8 cellular contexts compared by ENCODE assay signal in the genomic region with DNA sequence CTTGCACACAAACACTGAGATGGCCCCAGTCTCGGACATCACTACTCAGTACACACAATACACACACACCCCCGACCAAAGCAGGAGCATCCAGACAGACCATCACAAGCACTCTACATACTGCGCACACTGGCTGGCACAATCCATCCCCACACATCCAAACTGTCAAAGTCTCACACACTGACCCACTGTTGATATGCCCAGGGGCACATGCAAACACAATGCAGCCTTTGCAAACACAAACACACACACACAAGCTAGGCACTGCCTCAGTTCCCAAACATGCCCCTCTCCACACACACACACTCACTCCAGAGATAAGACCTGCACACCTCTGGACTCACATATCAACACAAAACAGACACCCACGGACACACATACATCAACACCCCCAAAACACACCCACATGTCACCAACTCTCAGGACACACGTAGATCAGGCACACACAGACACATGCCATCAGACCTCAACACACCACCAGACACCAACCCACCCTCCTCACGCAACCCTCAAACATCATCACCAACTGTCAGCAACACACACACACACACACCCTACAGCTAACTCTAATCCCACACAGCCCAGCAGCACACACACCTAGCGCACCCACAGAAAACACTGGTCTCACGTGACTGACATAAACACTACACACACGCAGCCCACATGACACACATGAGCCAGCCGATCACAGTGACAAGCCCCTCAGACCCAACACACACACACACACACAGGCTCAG. TPM values are rescaled to one million over a fixed set of nuclear protein-coding genes. Genes with fewer than 3 reads are reported as not detected.
DNase-seq lines count a peak whose midpoint lies in the region; ATAC-seq and TF ChIP-seq lines count a peak whose summit lies in the region.

No MANE protein-coding gene starts in this region.

- no peak overlapping the region for H3K27ac Mint-ChIP-seq in CD4-positive, alpha-beta T cell
- H3K27ac Mint-ChIP-seq in immature natural killer cell: no peak overlapping the region

- peak overlapping the region; percentile 53 for H3K27ac ChIP-seq in CD4-positive, alpha-beta T cell (ENCODE audit: low read depth, low read length)
- H3K27ac ChIP-seq in thyroid gland: peak overlapping the region; percentile 97 to 100 (median 98)

- POLR2A ChIA-PET in CD4-positive, alpha-beta T cell (lab: Charles Lee): interaction anchor here (0.7 to 1.8 kb wide), 7 partner anchors 11 to 116 kb away, joined by 3 to 4 read pairs (median 3); partner anchors contain the start of gene ZC3H4

- peaks cover 33% of the 10 kb centered on the region for H3K4me1 Mint-ChIP-seq in CD4-positive, alpha-beta T cell (ENCODE audit: low read depth)
- peaks cover 27 to 29% of the 10 kb centered on the region in 2 donors for H3K4me1 Mint-ChIP-seq in immature natural killer cell

- H3K36me3 ChIP-seq in adipocyte (ENCODE audit: control insufficient read depth, insufficient read depth, low read length, severe bottlenecking) (no peaks in the 10 kb centered on the region), thyroid gland (no peaks in the 10 kb centered on the region)

- H3K4me1 ChIP-seq in adipocyte (ENCODE audit: control insufficient read depth, insufficient read depth, low read length): peaks cover 38% of the 10 kb centered on the region
- H3K4me1 ChIP-seq in thyroid gland: peaks cover 27 to 52% of the 10 kb centered on the region in 2 donors

- peak; percentile 24 for ATAC-seq in CD4-positive, alpha-beta T cell (ENCODE audit: poor library complexity)
- no peak for ATAC-seq in HG03025 (IDR thresholded peaks at IDR 0.05; ENCODE audit: low FRiP score, unreplicated experiment)
- ATAC-seq in GM18907 (IDR thresholded peaks at IDR 0.05; ENCODE audit: unreplicated experiment): no peak

- H3K4me3 Mint-ChIP-seq in CD4-positive, alpha-beta T cell: no peak overlapping the region
- no peak overlapping the region for H3K4me3 Mint-ChIP-seq in immature natural killer cell

- H3K9ac ChIP-seq in adipocyte (ENCODE audit: low read length): peak overlapping the region; percentile 93

- WGBS in thyroid gland, 2 donors: 50 to 55% methylated on average over 7 to 9 of the region's 10 CpGs

- no peaks in the 10 kb centered on the region for H3K9me3 ChIP-seq in CD4-positive, alpha-beta T cell (ENCODE audit: control insufficient read depth, low read length)
- H3K9me3 ChIP-seq in adipocyte (ENCODE audit: control insufficient read depth, low read length): no peaks in the 10 kb centered on the region
- H3K9me3 ChIP-seq in thyroid gland: no peaks in the 10 kb centered on the region

- no peak for TF ChIP-seq CTCF in CD4-positive, alpha-beta T cell (IDR thresholded peaks at IDR 0.05)
- TF ChIP-seq CTCF in thyroid gland (IDR thresholded peaks at IDR 0.05): no peak

- DNase-seq in CD4-positive, alpha-beta T cell: peak in 5 of 10 experiments; percentile 27 to 62 (median 31)
- DNase-seq in HUDEP-2 (lab: John Stamatoyannopoulos, UW; ENCODE audit: unreplicated experiment in 76 of 76): peak in 57 of 76 experiments; percentile 24 to 73 (median 48)
- DNase-seq in adipocyte (ENCODE audit: low read depth): peak; percentile 64
- peak; percentile 64 to 67 (median 65) for DNase-seq in immature natural killer cell
- DNase-seq in thyroid gland: no peak
- no peak for DNase-seq in NCI-H2196 (lab: John Stamatoyannopoulos, UW; ENCODE audit: unreplicated experiment)

- TF ChIP-seq POLR2A in thyroid gland (IDR thresholded peaks at IDR 0.05): no peak

- H3K36me3 Mint-ChIP-seq in CD4-positive, alpha-beta T cell (ENCODE audit: low read depth): peaks cover 6% of the 10 kb centered on the region
- no peaks in the 10 kb centered on the region for H3K36me3 Mint-ChIP-seq in immature natural killer cell

- no peaks in the 10 kb centered on the region for H3K27me3 ChIP-seq in CD4-positive, alpha-beta T cell (ENCODE audit: control insufficient read depth, insufficient read depth, low read length)
- H3K27me3 ChIP-seq in adipocyte (replicated peaks; ENCODE audit: control insufficient read depth, insufficient read depth, low read length) (no peaks in the 10 kb centered on the region), thyroid gland (no peaks in the 10 kb centered on the region)

- peak overlapping the region; percentile 91 for H3K4me3 ChIP-seq in adipocyte (ENCODE audit: low read length)
- H3K4me3 ChIP-seq in thyroid gland (replicated peaks in 1 of 3): peak overlapping the region in 1 of 3 donors; percentile 99

- CTCF ChIA-PET in CD4-positive, alpha-beta T cell (lab: Charles Lee): interaction anchor here (1.4 to 2.6 kb wide), 2 partner anchors 10 to 15 kb away, joined by 3 to 12 read pairs; no protein-coding TSS in a partner anchor

- no peaks in the 10 kb centered on the region for H3K9me3 Mint-ChIP-seq in CD4-positive, alpha-beta T cell
- H3K9me3 Mint-ChIP-seq in immature natural killer cell: no peaks in the 10 kb centered on the region

- H3K27me3 Mint-ChIP-seq in CD4-positive, alpha-beta T cell: no peaks in the 10 kb centered on the region
- H3K27me3 Mint-ChIP-seq in immature natural killer cell (ENCODE audit: low read depth in 3 of 3): peaks cover 19 to 25% (median 22%) of the 10 kb centered on the region in 3 donors

- intact Hi-C loops in CD4-positive, alpha-beta T cell (cut with DNase I, micrococcal nuclease): loop anchor here (2.0 to 5.0 kb wide), 2 partner anchors 16 to 82 kb away; no protein-coding TSS in a partner anchor
- intact Hi-C loops in thyroid gland (cut with DNase I): no loop called here

RNA-seq across cellular contexts. Expression of gene BBC3, which starts 1.9 kb away (rescaled TPM):
- 10 to 100 TPM; 39.8 to 42.1 TPM for total RNA-seq in CD4-positive, alpha-beta T cell
- 10 to 100 TPM in 1 of 3 donors, 1 to 10 TPM in 2; 8.3 to 13.9 (median 8.4) TPM for polyA plus RNA-seq in immature natural killer cell
- 1 to 10 TPM; 2.4 to 7.7 (median 4.9) TPM for total RNA-seq in thyroid gland

RNA-seq across cellular contexts. Expression of gene CCDC9, which starts 27.2 kb away (rescaled TPM):
- 10 to 100 TPM; 68.5 to 74.3 TPM for total RNA-seq in CD4-positive, alpha-beta T cell
- polyA plus RNA-seq in immature natural killer cell: 10 to 100 TPM in 1 of 3 donors, 1 to 10 TPM in 2; 2.6 to 12.2 (median 5.1) TPM
- 10 to 100 TPM; 16.1 to 21.9 (median 17.8) TPM for total RNA-seq in thyroid gland

RNA-seq across cellular contexts. Expression of gene INAFM1, which starts 45.6 kb away (rescaled TPM):
- 10 to 100 TPM; 16.9 to 19.3 TPM for total RNA-seq in CD4-positive, alpha-beta T cell
- polyA plus RNA-seq in immature natural killer cell: 1 to 10 TPM; 1.2 to 3.9 (median 2.3) TPM
- 10 to 100 TPM in 1 of 4 donors, 1 to 10 TPM in 3; 4.3 to 10.6 (median 8.2) TPM for total RNA-seq in thyroid gland

Comparison
In these comparisons a context has a peak if more than half of its experiments do, and no peak if none do; other contexts are left out.
1. DNase-seq: peak in HUDEP-2 (57 of 76), adipocyte (single experiment) and immature natural killer cell (3 of 3); none in thyroid gland (0 of 2) and NCI-H2196 (single experiment).
2. RNA of gene BBC3, which starts 1.9 kb away (total RNA-seq): 39.8 to 42.1 TPM in CD4-positive, alpha-beta T cell; 2.4 to 7.7 TPM in thyroid gland; every median in the first group is over 4 times any median in the second.